In genomic region chr7:117411539-117411938, GRCh38 we compare ENCODE assay signal across 20 cellular contexts. TPM values are rescaled to one million over a fixed set of nuclear protein-coding genes. Genes with fewer than 3 reads are reported as not detected.
"Had no signal": no experiment of that assay in that cellular context is flagged by ENCODE, and none has a peak within 500 bp of the region (broad histone marks: within the 10 kb centered on the region; RNA-seq: fewer than 3 reads in every experiment).

No MANE protein-coding gene starts in this region.

- H3K36me3 ChIP-seq: adrenal gland, breast epithelium, left lung had no signal

- H3K9me3 ChIP-seq: adrenal gland, breast epithelium, left lung had no signal

- H3K4me1 ChIP-seq: adrenal gland, breast epithelium, left lung, parathyroid adenoma had no signal

- H3K27me3 ChIP-seq: adrenal gland, breast epithelium, left lung had no signal

- DNase-seq: activated CD4-positive, alpha-beta T cell treated with anti-CD3 and anti-CD28 coated beads, Interleukin-2, amount 50 U/mL, for 48 hours; activated gamma-delta T cell treated with Interleukin-2 at 50 U/mL for 16 hours; adrenal gland; cortex of kidney; left lung; midbrain; stimulated activated CD4-positive, alpha-beta T cell treated with anti-CD3 and anti-CD28 coated beads, Interleukin-4, amount 100 ng/mL, for 24 hours had no signal

- H3K4me3 ChIP-seq: adrenal gland, breast epithelium, left lung, smooth muscle cell had no signal

- ATAC-seq: activated naive CD4-positive, alpha-beta T cell treated with anti-CD3 and anti-CD28 coated beads, Interleukin-2, amount 50 U/mL, for 72 hours; left lung; sciatic nerve; stimulated activated effector memory CD8-positive, alpha-beta T cell treated with anti-CD3 and anti-CD28 coated beads, Interleukin-12 subunit alpha, Interleukin-12 subunit beta, amount 100 ng/mL, for 72 hours had no signal

- H3K27ac ChIP-seq: adrenal gland, breast epithelium, left lung, parathyroid adenoma had no signal

RNA-seq across cellular contexts. Expression of gene ASZ1, which starts 15.8 kb away (rescaled TPM):
- total RNA-seq: activated naive CD4-positive, alpha-beta T cell treated with anti-CD3 and anti-CD28 coated beads, Interleukin-2, amount 50 U/mL, for 72 hours; activated T-helper 1 cell treated with anti-CD3 and anti-CD28 coated beads, Interleukin-12 subunit alpha, Interleukin-12 subunit beta, Interleukin-2, Interleukin-4 antibody, amounts not matched to agents 30 ng/mL and 10 ng/mL and 1 ng/mL, durations not matched to agents 14 hours and 24 hours and 36 hours; adrenal gland; astrocyte; breast epithelium; frontal cortex; lung microvascular endothelial cell; sciatic nerve; smooth muscle cell; ureter had no signal
- polyA plus RNA-seq: adrenal gland, esophagus, keratinocyte, smooth muscle cell had no signal
